In the genomic region with DNA sequence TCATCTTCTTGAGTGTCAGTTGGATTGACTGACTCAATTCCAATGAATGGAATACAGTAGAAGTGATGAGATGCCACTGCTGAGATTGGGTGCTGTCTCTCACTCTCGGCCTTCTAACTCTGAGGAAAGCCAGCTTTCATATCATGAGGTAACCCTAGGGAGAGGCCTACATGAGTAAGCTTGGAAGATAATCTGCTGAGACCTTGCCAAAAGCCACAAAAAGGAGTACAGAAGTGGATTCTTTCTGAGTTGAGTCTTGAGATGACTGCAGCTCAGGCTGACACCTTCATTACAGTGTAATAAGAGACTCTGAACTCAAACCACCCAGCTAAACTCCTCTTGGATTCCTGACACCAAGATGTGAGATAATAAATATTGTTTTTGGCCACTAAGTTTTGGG, we compare ENCODE assay signal across 22 cellular contexts.
DNase-seq lines count a peak whose midpoint lies in the region; ATAC-seq and TF ChIP-seq lines count a peak whose summit lies in the region.
"Had no signal": no experiment of that assay in that cellular context is flagged by ENCODE, and none has a peak within 500 bp of the region (broad histone marks: within the 10 kb centered on the region; RNA-seq: fewer than 3 reads in every experiment).

No MANE protein-coding gene starts in this region.

- CTCF ChIA-PET in activated CD4-positive, alpha-beta memory T cell treated with anti-CD3 and anti-CD28 coated beads for 36 hours (lab: Charles Lee), result no interaction called here

- H3K4me1 Mint-ChIP-seq in activated CD4-positive, alpha-beta memory T cell treated with anti-CD3 and anti-CD28 coated beads for 36 hours (ENCODE audit: low read depth), result no peaks in the 10 kb centered on the region
- H3K4me1 Mint-ChIP-seq in natural killer cell treated with Interleukin-12 subunit alpha and Interleukin-12 subunit beta and Interleukin-15 and Interleukin-18, amount 100 ng/mL, for 72 hours (ENCODE audit: low read depth in 2 of 2), result no peaks in the 10 kb centered on the region
- H3K4me1 Mint-ChIP-seq: CD4-positive, CD25-positive, alpha-beta regulatory T cell had no signal

- H3K27ac Mint-ChIP-seq in activated CD4-positive, alpha-beta memory T cell treated with anti-CD3 and anti-CD28 coated beads for 36 hours, result no peak overlapping the region
- no peak overlapping the region for H3K27ac Mint-ChIP-seq in natural killer cell treated with Interleukin-12 subunit alpha and Interleukin-12 subunit beta and Interleukin-15 and Interleukin-18, amount 100 ng/mL, for 72 hours
- H3K27ac Mint-ChIP-seq: CD4-positive, CD25-positive, alpha-beta regulatory T cell; GM23338 had no signal

- no peak overlapping the region for H3K27ac ChIP-seq in brain microvascular endothelial cell
- H3K27ac ChIP-seq: Peyer's patch had no signal

- no peaks in the 10 kb centered on the region for H3K27me3 Mint-ChIP-seq in activated CD4-positive, alpha-beta memory T cell treated with anti-CD3 and anti-CD28 coated beads for 36 hours
- H3K27me3 Mint-ChIP-seq in natural killer cell treated with Interleukin-12 subunit alpha and Interleukin-12 subunit beta and Interleukin-15 and Interleukin-18, amount 100 ng/mL, for 72 hours, result no peaks in the 10 kb centered on the region
- H3K27me3 Mint-ChIP-seq: CD4-positive, CD25-positive, alpha-beta regulatory T cell had no signal

- intact Hi-C loops in activated CD4-positive, alpha-beta memory T cell treated with anti-CD3 and anti-CD28 coated beads for 36 hours (cut with micrococcal nuclease), result no loop called here

- no peak overlapping the region for H3K4me3 Mint-ChIP-seq in activated CD4-positive, alpha-beta memory T cell treated with anti-CD3 and anti-CD28 coated beads for 36 hours
- H3K4me3 Mint-ChIP-seq in natural killer cell treated with Interleukin-12 subunit alpha and Interleukin-12 subunit beta and Interleukin-15 and Interleukin-18, amount 100 ng/mL, for 72 hours, result no peak overlapping the region
- H3K4me3 Mint-ChIP-seq: CD4-positive, CD25-positive, alpha-beta regulatory T cell; GM23338 had no signal

- no peak overlapping the region for H3K4me3 ChIP-seq in brain microvascular endothelial cell (ENCODE audit: low read depth, low read length)
- H3K4me3 ChIP-seq: GM23338, Peyer's patch had no signal

- in situ Hi-C loops in brain microvascular endothelial cell (cut with HindIII; ENCODE audit: low pct_ligation_motif_present, low sequenced_read_pairs), result no loop called here

- DNase-seq in A172 (ENCODE audit: low spot score) (peak; percentile 72), NCI-H460 (ENCODE audit: extremely low read depth, low read depth) (peak; percentile 52), brain microvascular endothelial cell (peak; percentile 43), fibroblast of peridontal ligament (ENCODE audit: extremely low read depth) (peak; percentile 54), HuH-7 (ENCODE audit: low spot score) (no peak)
- no peak for DNase-seq in activated CD4-positive, alpha-beta memory T cell treated with anti-CD3 and anti-CD28 coated beads for 36 hours
- DNase-seq in natural killer cell treated with Interleukin-12 subunit alpha and Interleukin-12 subunit beta and Interleukin-15 and Interleukin-18, amount 100 ng/mL, for 72 hours (ENCODE audit: low spot score), result no peak
- DNase-seq: 8988T; BE2C; CD4-positive, CD25-positive, alpha-beta regulatory T cell; COR-L47; DMS 273 treated with DMSO at 0.1 percent for 48 hours; KG1; MV-4-11; NCI-H1417 treated with DMSO at 0.1 percent for 48 hours; NCI-H187 treated with DMSO at 0.1 percent for 48 hours; NCI-H226; NCI-H526; Peyer's patch had no signal

- no peak for TF ChIP-seq CTCF in brain microvascular endothelial cell (IDR thresholded peaks at IDR 0.05; ENCODE audit: low read depth, low read length, missing control alignments)

- POLR2A ChIA-PET in activated CD4-positive, alpha-beta memory T cell treated with anti-CD3 and anti-CD28 coated beads for 36 hours (lab: Charles Lee), result no interaction called here

- no peak for ATAC-seq in HG02840 (IDR thresholded peaks at IDR 0.05; ENCODE audit: low FRiP score, unreplicated experiment)
- no peak for ATAC-seq in natural killer cell treated with Interleukin-12 subunit alpha and Interleukin-12 subunit beta and Interleukin-15 and Interleukin-18, amount 100 ng/mL, for 72 hours
- ATAC-seq: GM23338, HCT116 had no signal

- peaks cover 4% of the 10 kb centered on the region for H3K9me3 Mint-ChIP-seq in activated CD4-positive, alpha-beta memory T cell treated with anti-CD3 and anti-CD28 coated beads for 36 hours
- H3K9me3 Mint-ChIP-seq in natural killer cell treated with Interleukin-12 subunit alpha and Interleukin-12 subunit beta and Interleukin-15 and Interleukin-18, amount 100 ng/mL, for 72 hours, result peaks cover 7% of the 10 kb centered on the region

- H3K36me3 ChIP-seq in brain microvascular endothelial cell (replicated peaks), result no peaks in the 10 kb centered on the region
- H3K36me3 ChIP-seq: BE2C, Peyer's patch had no signal

- no peaks in the 10 kb centered on the region for H3K27me3 ChIP-seq in brain microvascular endothelial cell (replicated peaks)
- H3K27me3 ChIP-seq: BE2C, Peyer's patch had no signal

- H3K36me3 Mint-ChIP-seq in activated CD4-positive, alpha-beta memory T cell treated with anti-CD3 and anti-CD28 coated beads for 36 hours, result no peaks in the 10 kb centered on the region
- H3K36me3 Mint-ChIP-seq in natural killer cell treated with Interleukin-12 subunit alpha and Interleukin-12 subunit beta and Interleukin-15 and Interleukin-18, amount 100 ng/mL, for 72 hours, result no peaks in the 10 kb centered on the region
- H3K36me3 Mint-ChIP-seq: CD4-positive, CD25-positive, alpha-beta regulatory T cell had no signal

Comparison
In these comparisons a context has a peak if more than half of its experiments do, and no peak if none do; other contexts are left out.
1. DNase-seq: peak in A172 (single experiment), NCI-H460 (single experiment), brain microvascular endothelial cell (single experiment) and fibroblast of peridontal ligament (single experiment); none in HuH-7 (single experiment), activated CD4-positive, alpha-beta memory T cell treated with anti-CD3 and anti-CD28 coated beads for 36 hours (single experiment) and natural killer cell treated with Interleukin-12 subunit alpha and Interleukin-12 subunit beta and Interleukin-15 and Interleukin-18, amount 100 ng/mL, for 72 hours (single experiment).